Comparison of ENCODE assay signal across 12 cellular contexts in the genomic region with DNA sequence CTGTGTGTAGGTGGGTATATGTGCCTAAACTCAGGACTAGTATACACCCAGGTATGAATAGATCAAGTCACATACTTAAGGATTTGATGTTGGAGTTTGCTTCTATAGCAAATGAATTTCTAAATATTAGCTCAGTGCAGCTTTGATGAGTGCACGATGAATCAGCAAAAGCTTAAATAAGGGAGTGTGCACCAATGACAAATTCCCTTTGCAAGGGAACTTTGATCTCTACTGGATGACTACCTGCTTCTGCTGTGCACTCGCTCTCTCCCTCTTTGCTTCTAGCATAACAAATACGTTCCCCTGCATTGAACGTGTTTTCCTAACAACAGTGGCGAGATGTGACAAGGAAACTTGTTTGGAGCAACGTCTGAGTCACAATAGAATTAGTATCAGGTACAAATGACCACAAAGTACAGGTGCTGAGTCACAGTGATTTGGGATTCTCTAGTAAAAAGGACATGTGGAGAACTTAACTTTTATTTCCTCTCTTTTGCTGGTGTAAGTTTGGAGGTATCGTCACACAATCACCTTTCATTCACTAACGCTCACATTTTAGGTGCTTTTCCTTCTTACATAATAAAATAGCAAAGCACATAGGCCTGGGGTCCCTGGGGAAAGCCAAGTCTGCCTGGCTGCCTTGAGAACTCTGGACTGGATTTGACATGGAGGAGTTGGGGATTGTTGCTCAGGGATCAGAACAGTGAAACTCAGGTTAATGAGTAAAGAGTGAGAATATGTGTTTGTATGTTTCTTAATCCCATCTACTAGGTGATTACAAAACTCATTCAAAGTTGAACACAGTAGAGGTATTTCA. TPM values are rescaled to one million over a fixed set of nuclear protein-coding genes. Genes with fewer than 3 reads are reported as not detected.
A peak's percentile ranks its signal among the peaks of the same experiment; 100 is the strongest.
DNase-seq lines count a peak whose midpoint lies in the region; ATAC-seq and TF ChIP-seq lines count a peak whose summit lies in the region.
"Had no signal": no experiment of that assay in that cellular context is flagged by ENCODE, and none has a peak within 500 bp of the region (broad histone marks: within the 10 kb centered on the region; RNA-seq: fewer than 3 reads in every experiment).

No MANE protein-coding gene starts in this region.

- H3K4me3 ChIP-seq in adipocyte (ENCODE audit: low read length) (no peak overlapping the region), kidney epithelial cell (ENCODE audit: low read depth, low read length) (no peak overlapping the region)
- H3K4me3 ChIP-seq: thoracic aorta had no signal

- no peaks in the 10 kb centered on the region for H3K4me1 Mint-ChIP-seq in activated CD4-positive, alpha-beta T cell treated with anti-CD3 and anti-CD28 coated beads, Interleukin-2, amount 10 ng/mL, durations not matched to agents 7 days and 5 days
- H3K4me1 Mint-ChIP-seq: CD4-positive, CD25-positive, alpha-beta regulatory T cell had no signal

- no peaks in the 10 kb centered on the region for H3K9me3 ChIP-seq in adipocyte (ENCODE audit: control insufficient read depth, low read length)
- H3K9me3 ChIP-seq: thoracic aorta had no signal

- peaks cover 8% of the 10 kb centered on the region for H3K4me1 ChIP-seq in adipocyte (ENCODE audit: control insufficient read depth, insufficient read depth, low read length)

- no peaks in the 10 kb centered on the region for H3K36me3 Mint-ChIP-seq in activated CD4-positive, alpha-beta T cell treated with anti-CD3 and anti-CD28 coated beads, Interleukin-2, amount 10 ng/mL, durations not matched to agents 7 days and 5 days (ENCODE audit: low read depth)
- H3K36me3 Mint-ChIP-seq: CD4-positive, CD25-positive, alpha-beta regulatory T cell had no signal

- CTCF ChIA-PET in activated CD4-positive, alpha-beta T cell treated with anti-CD3 and anti-CD28 coated beads, Interleukin-2, amount 10 ng/mL, durations not matched to agents 7 days and 5 days (lab: Charles Lee), result interaction anchor here (1.4 kb wide), 1 partner anchor 14 kb away, joined by 3 read pairs; no protein-coding TSS in a partner anchor

- H3K27me3 ChIP-seq in adipocyte (replicated peaks; ENCODE audit: control insufficient read depth, insufficient read depth, low read length) (no peaks in the 10 kb centered on the region), kidney epithelial cell (ENCODE audit: control insufficient read depth, insufficient read depth, low read length) (no peaks in the 10 kb centered on the region)

- peak; percentile 76 for DNase-seq in A172 (ENCODE audit: low spot score)
- peak; percentile 53 for DNase-seq in HS-5 (ENCODE audit: low read depth)
- peak; percentile 31 for DNase-seq in adipocyte (ENCODE audit: low read depth)
- DNase-seq in kidney epithelial cell (ENCODE audit: low read depth), result peak; percentile 89
- DNase-seq in NCI-H2029 treated with DMSO at 0.1 percent for 48 hours (lab: John Stamatoyannopoulos, UW), result no peak
- no peak for DNase-seq in COR-L47 (lab: John Stamatoyannopoulos, UW)
- no peak for DNase-seq in activated CD4-positive, alpha-beta T cell treated with anti-CD3 and anti-CD28 coated beads, Interleukin-2, amount 10 ng/mL, durations not matched to agents 7 days and 5 days
- DNase-seq: activated T-cell treated with anti-CD3 and anti-CD28 coated beads for 4 hours; CD4-positive, CD25-positive, alpha-beta regulatory T cell had no signal

- no peaks in the 10 kb centered on the region for H3K9me3 Mint-ChIP-seq in activated CD4-positive, alpha-beta T cell treated with anti-CD3 and anti-CD28 coated beads, Interleukin-2, amount 10 ng/mL, durations not matched to agents 7 days and 5 days

- no peaks in the 10 kb centered on the region for H3K36me3 ChIP-seq in adipocyte (ENCODE audit: control insufficient read depth, insufficient read depth, low read length, severe bottlenecking)
- H3K36me3 ChIP-seq in kidney epithelial cell (ENCODE audit: control insufficient read depth, insufficient read depth, low read length), result no peaks in the 10 kb centered on the region
- H3K36me3 ChIP-seq: thoracic aorta had no signal

- no peak for ATAC-seq in HG02870 (IDR thresholded peaks at IDR 0.05; ENCODE audit: unreplicated experiment)
- ATAC-seq: sciatic nerve had no signal

- H3K4me3 Mint-ChIP-seq in activated CD4-positive, alpha-beta T cell treated with anti-CD3 and anti-CD28 coated beads, Interleukin-2, amount 10 ng/mL, durations not matched to agents 7 days and 5 days, result no peak overlapping the region
- H3K4me3 Mint-ChIP-seq: CD4-positive, CD25-positive, alpha-beta regulatory T cell had no signal

- POLR2A ChIA-PET in activated CD4-positive, alpha-beta T cell treated with anti-CD3 and anti-CD28 coated beads, Interleukin-2, amount 10 ng/mL, durations not matched to agents 7 days and 5 days (lab: Charles Lee), result no interaction called here

- H3K27ac Mint-ChIP-seq in activated CD4-positive, alpha-beta T cell treated with anti-CD3 and anti-CD28 coated beads, Interleukin-2, amount 10 ng/mL, durations not matched to agents 7 days and 5 days, result no peak overlapping the region
- H3K27ac Mint-ChIP-seq: CD4-positive, CD25-positive, alpha-beta regulatory T cell had no signal

- no peak for TF ChIP-seq CTCF in kidney epithelial cell (IDR thresholded peaks at IDR 0.05; ENCODE audit: insufficient read depth, low read length, poor library complexity, severe bottlenecking)

- no peak overlapping the region for H3K9ac ChIP-seq in adipocyte (ENCODE audit: low read length)

- peaks cover 2% of the 10 kb centered on the region for H3K27me3 Mint-ChIP-seq in activated CD4-positive, alpha-beta T cell treated with anti-CD3 and anti-CD28 coated beads, Interleukin-2, amount 10 ng/mL, durations not matched to agents 7 days and 5 days

RNA-seq across cellular contexts. Expression of a gene that starts 49.7 kb away (rescaled TPM):
- not detected in 2 replicates for total RNA-seq in A172 (2014; rRNA removed; shearing (Covaris generic))
- total RNA-seq in kidney epithelial cell, result 0.17 and 1.2 TPM in 2 replicates
- total RNA-seq in activated CD4-positive, alpha-beta T cell treated with anti-CD3 and anti-CD28 coated beads, Interleukin-2, amount 10 ng/mL, durations not matched to agents 7 days and 5 days, result under 1 TPM; 0.07 to 0.15 TPM
- total RNA-seq: CD4-positive, CD25-positive, alpha-beta regulatory T cell had no signal

Comparison
In these comparisons a context has a peak if more than half of its experiments do, and no peak if none do; other contexts are left out.
1. DNase-seq: peak in A172 (single experiment), HS-5 (single experiment), adipocyte (single experiment) and kidney epithelial cell (single experiment); none in NCI-H2029 treated with DMSO at 0.1 percent for 48 hours (single experiment), COR-L47 (single experiment) and activated CD4-positive, alpha-beta T cell treated with anti-CD3 and anti-CD28 coated beads, Interleukin-2, amount 10 ng/mL, durations not matched to agents 7 days and 5 days (single experiment).